In the genomic region with DNA sequence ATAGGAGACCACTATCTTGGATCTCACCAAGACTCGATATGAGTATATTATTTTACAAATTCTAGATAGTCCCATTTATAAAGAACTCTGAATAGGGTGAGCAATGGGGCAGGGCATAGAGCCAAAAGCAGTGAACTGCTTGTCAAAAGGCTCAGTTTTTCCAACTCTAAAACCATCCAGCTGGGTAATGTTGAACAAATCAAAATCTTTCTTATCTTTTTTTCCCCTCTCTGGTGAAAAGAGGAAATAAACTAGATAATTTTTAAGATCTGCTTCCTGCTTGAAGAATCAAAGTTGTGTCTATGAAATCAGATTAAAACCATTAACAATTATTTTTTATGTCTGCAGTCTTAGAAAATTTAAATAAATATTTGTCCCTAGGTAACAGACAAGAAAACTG, we compare ENCODE assay signal across 8 cellular contexts.
DNase-seq lines count a peak whose midpoint lies in the region; TF ChIP-seq lines count a peak whose summit lies in the region.

No MANE protein-coding gene starts in this region.

- H3K9me3 ChIP-seq in sigmoid colon, result no peaks in the 10 kb centered on the region

- DNase-seq in EL (peak; percentile 51), glomerular visceral epithelial cell (ENCODE audit: extremely low spot score) (peak; percentile 50), sigmoid colon (no peak), NAMALWA (ENCODE audit: low spot score) (no peak), putamen (ENCODE audit: low spot score) (no peak), lower leg skin (ENCODE audit: low spot score in 2 of 2) (no peak), C1 segment of cervical spinal cord (lab: John Stamatoyannopoulos, UW) (no peak)

- 85 to 91% methylated on average over 1 of the region's 1 CpG for WGBS in sigmoid colon, 2 donors
- WGBS in lower leg skin, 2 donors, result 45 to 52% methylated on average over 1 of the region's 1 CpG

- no peaks in the 10 kb centered on the region for H3K36me3 ChIP-seq in sigmoid colon

- TF ChIP-seq POLR2A in sigmoid colon (IDR thresholded peaks at IDR 0.05) (no peak), lower leg skin (IDR thresholded peaks at IDR 0.05) (no peak)

- no peak for TF ChIP-seq EP300 in sigmoid colon (IDR thresholded peaks at IDR 0.05)

- TF ChIP-seq CTCF in VCaP (conservative IDR thresholded peaks at IDR 0.05), result no peak
- TF ChIP-seq CTCF in sigmoid colon (IDR thresholded peaks at IDR 0.05), result no peak
- TF ChIP-seq CTCF in lower leg skin (IDR thresholded peaks at IDR 0.05), result no peak

- H3K4me1 ChIP-seq in sigmoid colon, result peaks cover 0 to 42% (median 40%) of the 10 kb centered on the region in 4 donors

- intact Hi-C loops in sigmoid colon (cut with DNase I), result no loop called here
- intact Hi-C loops in lower leg skin (cut with DNase I; ENCODE audit: low total_unique reads), result no loop called here

- H3K27me3 ChIP-seq in sigmoid colon, result no peaks in the 10 kb centered on the region

- H3K27ac ChIP-seq in VCaP, result peak overlapping the region; percentile 79
- H3K27ac ChIP-seq in sigmoid colon, result peak overlapping the region; percentile 68 to 80 (median 74)

- H3K4me3 ChIP-seq in sigmoid colon (no peak overlapping the region), lower leg skin (ENCODE audit: low read depth, poor library complexity, severe bottlenecking) (no peak overlapping the region)

Comparison
In these comparisons a context has a peak if more than half of its experiments do, and no peak if none do; other contexts are left out.
1. DNase-seq: peak in EL (single experiment) and glomerular visceral epithelial cell (single experiment); none in sigmoid colon (single experiment), NAMALWA (single experiment), putamen (single experiment), lower leg skin (0 of 2) and C1 segment of cervical spinal cord (0 of 14).